Comparison of ENCODE assay signal across 9 cellular contexts in the genomic region with DNA sequence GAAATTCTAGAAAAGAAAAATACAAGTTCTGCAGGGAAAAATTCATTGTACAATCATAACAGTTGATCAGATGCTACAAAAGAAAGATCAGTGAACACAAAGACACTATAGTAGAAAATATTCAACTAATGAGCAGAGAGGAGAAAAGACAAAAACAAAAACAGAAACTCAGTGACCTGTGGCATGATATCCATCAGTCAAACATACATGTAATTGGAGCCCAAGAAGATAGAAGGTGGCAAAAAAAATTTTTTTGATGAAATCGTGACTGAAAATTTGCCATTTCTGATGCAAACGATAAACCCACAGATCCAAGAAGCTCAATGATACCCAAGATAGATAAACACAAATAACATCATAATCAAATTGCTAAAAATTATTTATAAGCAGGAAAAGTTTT. TPM values are rescaled to one million over a fixed set of nuclear protein-coding genes. Genes with fewer than 3 reads are reported as not detected.
"Had no signal": no experiment of that assay in that cellular context is flagged by ENCODE, and none has a peak within 500 bp of the region (broad histone marks: within the 10 kb centered on the region; RNA-seq: fewer than 3 reads in every experiment).

No MANE protein-coding gene starts in this region.

- DNase-seq: GDM1, GF-D8 had no signal

- FAIRE-seq: G401.6, GM12878, GM12891, GM12892, GM18507, GM19239 had no signal

- H3K4me3 ChIP-seq: GM12878 had no signal

- ATAC-seq: GM12878 had no signal

RNA-seq across cellular contexts. Expression of a gene that starts 13.1 kb away (rescaled TPM):
- total RNA-seq: G401 had no signal
- polyA plus RNA-seq: GM12878 had no signal
